ENCODE assay signal across 8 cellular contexts in the genomic region with DNA sequence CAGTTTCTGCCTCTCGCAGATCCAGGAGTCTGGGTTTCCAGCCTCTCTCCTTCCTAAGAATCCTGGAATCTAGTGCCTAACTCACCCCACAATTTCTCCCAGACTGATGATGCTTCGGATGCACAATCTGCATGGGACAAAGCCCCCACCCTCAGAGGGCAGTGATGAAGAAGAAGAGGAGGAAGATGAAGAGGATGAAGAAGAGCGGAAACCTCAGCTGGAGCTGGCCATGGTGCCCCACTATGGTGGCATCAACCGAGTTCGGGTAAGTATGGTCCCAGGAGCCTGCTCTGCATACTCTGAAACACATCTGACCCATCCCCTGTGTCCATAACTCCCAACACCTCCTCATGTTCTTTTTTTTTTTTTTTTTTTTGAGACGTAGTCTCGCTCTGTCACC. TPM values are rescaled to one million over a fixed set of nuclear protein-coding genes. Genes with fewer than 3 reads are reported as not detected.
A peak's percentile ranks its signal among the peaks of the same experiment; 100 is the strongest.
DNase-seq lines count a peak whose midpoint lies in the region; ATAC-seq and TF ChIP-seq lines count a peak whose summit lies in the region.

No MANE protein-coding gene starts in this region.

- no peaks in the 10 kb centered on the region for H4K20me1 ChIP-seq in Karpas-422 (ENCODE audit: insufficient read depth, low read depth, low read length)

- peaks cover 3 to 19% (median 15%) of the 10 kb centered on the region in 5 donors for H3K27me3 Mint-ChIP-seq in naive thymus-derived CD8-positive, alpha-beta T cell

- no peak overlapping the region for H2AFZ ChIP-seq in Karpas-422 (ENCODE audit: low read length)

- H3K9me2 ChIP-seq in Karpas-422 (replicated peaks; ENCODE audit: insufficient read depth, low read length): no peaks in the 10 kb centered on the region

- peaks cover 29% of the 10 kb centered on the region for H3K79me2 ChIP-seq in Karpas-422 (ENCODE audit: low read length)

- peaks cover 16% of the 10 kb centered on the region for H3K36me3 ChIP-seq in Karpas-422 (ENCODE audit: insufficient read depth, low read length)

- H3K9ac ChIP-seq in Karpas-422 (ENCODE audit: low read length): peak overlapping the region; percentile 85

- peak overlapping the region; percentile 70 for H3K4me2 ChIP-seq in Karpas-422 (ENCODE audit: low read depth, low read length, poor library complexity, severe bottlenecking)

- H3K4me3 ChIP-seq in AG10803 (ENCODE audit: low read length) (peak overlapping the region; percentile 99), Karpas-422 (ENCODE audit: low read length) (peak overlapping the region; percentile 90), coronary artery (peak overlapping the region; percentile 91)

- no peak for DNase-seq in AG10803 (ENCODE audit: low read depth)
- no peak for DNase-seq in Karpas-422
- no peak for DNase-seq in coronary artery (ENCODE audit: low spot score)
- DNase-seq in naive thymus-derived CD8-positive, alpha-beta T cell: peak in 1 of 10 donors; percentile 32
- no peak for DNase-seq in SW480 (ENCODE audit: low spot score)
- no peak for DNase-seq in stimulated activated CD4-positive, alpha-beta T cell treated with anti-CD3 and anti-CD28 coated beads, Interleukin-4, amount 100 ng/mL, for 4 hours

- peaks cover 8 to 54% (median 11%) of the 10 kb centered on the region in 3 donors for H3K36me3 Mint-ChIP-seq in naive thymus-derived CD8-positive, alpha-beta T cell

- H3K4me1 ChIP-seq in Karpas-422 (ENCODE audit: low read length): peaks cover 26% of the 10 kb centered on the region

- no peak overlapping the region; the same call in 1 of the 2 replicates for H3K27ac ChIP-seq in Karpas-422 (ENCODE audit: low read length)
- H3K27ac ChIP-seq in coronary artery: no peak overlapping the region

- H3K9me3 ChIP-seq in Karpas-422 (ENCODE audit: low read length): no peaks in the 10 kb centered on the region

- peak overlapping the region in 9 of 10 donors; percentile 48 to 98 (median 97) for H3K27ac Mint-ChIP-seq in naive thymus-derived CD8-positive, alpha-beta T cell

- H3K9me3 Mint-ChIP-seq in naive thymus-derived CD8-positive, alpha-beta T cell: no peaks in the 10 kb centered on the region

- POLR2A ChIA-PET in naive thymus-derived CD8-positive, alpha-beta T cell (lab: Charles Lee): interaction anchor here (0.7 to 1.7 kb wide), 3 partner anchors 22 to 409 kb away, joined by 4 to 7 read pairs (median 5); no protein-coding TSS in a partner anchor

- no peaks in the 10 kb centered on the region for H3K27me3 ChIP-seq in Karpas-422 (ENCODE audit: low read length)

- H3K4me1 Mint-ChIP-seq in naive thymus-derived CD8-positive, alpha-beta T cell: peaks cover 22 to 55% (median 38%) of the 10 kb centered on the region in 4 donors

- no peak for ATAC-seq in naive thymus-derived CD8-positive, alpha-beta T cell
- ATAC-seq in HG03045 (IDR thresholded peaks at IDR 0.05; ENCODE audit: unreplicated experiment) (no peak), GM21423 (IDR thresholded peaks at IDR 0.05; ENCODE audit: unreplicated experiment) (no peak)

- peak overlapping the region; percentile 89 to 98 (median 96) for H3K4me3 Mint-ChIP-seq in naive thymus-derived CD8-positive, alpha-beta T cell

- TF ChIP-seq CTCF in AG10803 (conservative IDR thresholded peaks at IDR 0.05; ENCODE audit: low read length): no peak
- no peak for TF ChIP-seq CTCF in coronary artery (IDR thresholded peaks at IDR 0.05)

RNA-seq across cellular contexts. Expression of a gene that starts 0.8 kb away (rescaled TPM):
- 15.9 and 22.2 TPM in 2 replicates for total RNA-seq in Karpas-422 (2014; rRNA removed; shearing (Covaris generic); ENCODE audit: low replicate concordance)
- total RNA-seq in naive thymus-derived CD8-positive, alpha-beta T cell: 10 to 100 TPM; 39.1 to 41.2 TPM
- polyA plus RNA-seq in naive thymus-derived CD8-positive, alpha-beta T cell: 10 to 100 TPM; 32.9 to 59.9 (median 40.3) TPM

RNA-seq across cellular contexts. Expression of a gene that starts 8.8 kb away (rescaled TPM):
- total RNA-seq in Karpas-422 (2014; rRNA removed; shearing (Covaris generic); ENCODE audit: low replicate concordance): 0.69 and 1.1 TPM in 2 replicates
- 1 to 10 TPM; 2.7 to 2.9 TPM for total RNA-seq in naive thymus-derived CD8-positive, alpha-beta T cell
- under 1 TPM in 2 of 3 donors, not detected in 1; 0.39 to 0.42 TPM for polyA plus RNA-seq in naive thymus-derived CD8-positive, alpha-beta T cell

RNA-seq across cellular contexts. Expression of a gene that starts 22.6 kb away (rescaled TPM):
- total RNA-seq in Karpas-422 (2014; rRNA removed; shearing (Covaris generic); ENCODE audit: low replicate concordance): 32.5 and 60.4 TPM in 2 replicates
- total RNA-seq in naive thymus-derived CD8-positive, alpha-beta T cell: 10 to 100 TPM; 72.2 to 77.7 TPM
- polyA plus RNA-seq in naive thymus-derived CD8-positive, alpha-beta T cell: 10 to 100 TPM; 20.5 to 32.0 (median 28.2) TPM

RNA-seq across cellular contexts. Expression of a gene that starts 53.1 kb away (rescaled TPM):
- total RNA-seq in Karpas-422 (2014; rRNA removed; shearing (Covaris generic); ENCODE audit: low replicate concordance): not detected in 2 replicates
- total RNA-seq in naive thymus-derived CD8-positive, alpha-beta T cell: under 1 TPM; 0.08 to 0.11 TPM
- not detected for polyA plus RNA-seq in naive thymus-derived CD8-positive, alpha-beta T cell

RNA-seq across cellular contexts. Expression of a gene that starts 55.2 kb away (rescaled TPM):
- 39.5 and 53.7 TPM in 2 replicates for total RNA-seq in Karpas-422 (2014; rRNA removed; shearing (Covaris generic); ENCODE audit: low replicate concordance)
- 10 to 100 TPM; 49.6 TPM for total RNA-seq in naive thymus-derived CD8-positive, alpha-beta T cell
- 10 to 100 TPM; 21.3 to 24.8 (median 22.5) TPM for polyA plus RNA-seq in naive thymus-derived CD8-positive, alpha-beta T cell
